Comparison of ENCODE assay signal across 1 cellular context in genomic region chr19:45149129-45149528, GRCh38.
TF ChIP-seq lines count a peak whose summit lies in the region.

No MANE protein-coding gene starts in this region.

TF ChIP-seq in HEK293, 187 proteins besides CTCF, POLR2A, EP300 and RAD21 (continued from another document):
- TF ChIP-seq ZNF692 (tag by site-specific recombination; IDR thresholded peaks at IDR 0.05) (peak; percentile 63; the same call in 1 of the 2 replicates), ZNF548 (tag by site-specific recombination; IDR thresholded peaks at IDR 0.05) (no peak)
